In the genomic region with DNA sequence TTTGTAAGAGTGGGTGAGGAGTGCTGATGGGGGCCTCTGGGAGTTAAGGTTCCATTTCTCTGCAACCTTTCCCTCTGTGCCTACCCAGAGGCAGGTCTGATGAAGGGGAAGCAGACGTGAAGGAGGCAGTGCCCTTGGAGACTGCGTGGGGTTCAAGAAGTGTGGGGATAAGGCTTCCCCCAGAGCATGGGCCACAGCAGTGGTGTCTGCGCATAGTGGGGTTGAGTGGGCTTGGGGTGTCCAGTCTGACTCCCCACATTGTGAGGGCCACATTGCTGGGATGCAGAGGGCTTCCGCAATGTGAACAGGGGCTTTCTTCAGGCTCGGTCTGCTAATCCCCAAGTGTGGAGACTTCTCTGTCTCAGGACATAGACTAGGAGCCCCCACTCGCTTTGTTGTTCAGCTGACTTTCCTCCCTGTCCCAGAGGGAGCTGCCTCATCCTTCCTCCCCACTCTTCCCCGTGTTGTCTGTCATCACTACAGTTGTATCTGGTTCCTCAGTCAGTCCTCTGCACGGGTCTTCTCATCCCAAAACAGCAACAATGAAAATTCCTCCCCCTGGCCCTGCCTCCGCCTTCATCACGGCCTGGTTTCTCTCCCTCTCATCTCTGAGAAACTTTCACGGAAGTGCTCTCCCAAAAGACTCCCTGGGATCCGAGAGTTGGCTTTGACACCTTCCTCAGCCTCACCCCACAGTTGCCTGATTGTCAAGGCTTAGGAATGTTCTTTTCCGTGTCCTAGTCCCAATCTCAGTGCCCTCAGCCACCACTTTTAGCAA, we compare ENCODE assay signal across 16 cellular contexts. TPM values are rescaled to one million over a fixed set of nuclear protein-coding genes. Genes with fewer than 3 reads are reported as not detected.
DNase-seq lines count a peak whose midpoint lies in the region; ATAC-seq and TF ChIP-seq lines count a peak whose summit lies in the region.
"Had no signal": no experiment of that assay in that cellular context is flagged by ENCODE, and none has a peak within 500 bp of the region (broad histone marks: within the 10 kb centered on the region; RNA-seq: fewer than 3 reads in every experiment).

No MANE protein-coding gene starts in this region.

- no peak for DNase-seq in activated T-cell treated with anti-CD3 and anti-CD28 coated beads, Interleukin-2, amount 50 U/mL, for 4 hours
- DNase-seq in activated T-cell treated with anti-CD3 and anti-CD28 coated beads, Interleukin-2, amount 50 U/mL, for 48 hours, result no peak
- DNase-seq in WTC11 (ENCODE audit: low spot score), result no peak
- no peak for DNase-seq in memory B cell (ENCODE audit: low spot score in 2 of 2)
- DNase-seq in stomach, result peak; percentile 17
- DNase-seq in stimulated activated naive CD4-positive, alpha-beta T cell (lab: John Stamatoyannopoulos, UW), result no peak
- no peak for DNase-seq in activated CD4-positive, alpha-beta T cell treated with anti-CD3 and anti-CD28 coated beads, Interleukin-2, amount 50 U/mL, for 4 hours
- DNase-seq: activated naive CD4-positive, alpha-beta T cell treated with anti-CD3 and anti-CD28 coated beads, Interleukin-2, amount 50 U/mL, for 16 hours; EL; GM23248; kidney; NCI-H2029 had no signal

- no peak for TF ChIP-seq EP300 in stomach (IDR thresholded peaks at IDR 0.05)

- peaks cover 12% of the 10 kb centered on the region for H3K4me1 Mint-ChIP-seq in activated T-cell treated with anti-CD3 and anti-CD28 coated beads, Interleukin-2, amount 50 U/mL, for 4 hours (ENCODE audit: low read depth)
- peaks cover 30% of the 10 kb centered on the region for H3K4me1 Mint-ChIP-seq in WTC11
- peaks cover 13% of the 10 kb centered on the region for H3K4me1 Mint-ChIP-seq in memory B cell

- H3K4me3 ChIP-seq in stomach, result no peak overlapping the region
- H3K4me3 ChIP-seq: GM23248, right atrium auricular region had no signal

- H3K4me3 Mint-ChIP-seq in activated T-cell treated with anti-CD3 and anti-CD28 coated beads, Interleukin-2, amount 50 U/mL, for 4 hours, result peak overlapping the region; percentile 41
- H3K4me3 Mint-ChIP-seq in WTC11, result peak overlapping the region; percentile 41; the same call in 1 of the 2 replicates
- peak overlapping the region; percentile 11 for H3K4me3 Mint-ChIP-seq in memory B cell

- POLR2A ChIA-PET in WTC11 (lab: Charles Lee), result interaction anchor here (0.6 kb wide), 1 partner anchor 92 kb away, joined by 3 read pairs; no protein-coding TSS in a partner anchor

- H3K9me3 ChIP-seq in stomach, result no peaks in the 10 kb centered on the region
- H3K9me3 ChIP-seq: neutrophil, right atrium auricular region had no signal

- no peak for TF ChIP-seq CTCF in WTC11 (IDR thresholded peaks at IDR 0.05)
- TF ChIP-seq CTCF in stomach (IDR thresholded peaks at IDR 0.05), result no peak

- peaks cover 0 to 49% (median 17%) of the 10 kb centered on the region in 3 donors for H3K27me3 ChIP-seq in stomach
- H3K27me3 ChIP-seq: right atrium auricular region had no signal

- H3K27me3 Mint-ChIP-seq in activated T-cell treated with anti-CD3 and anti-CD28 coated beads, Interleukin-2, amount 50 U/mL, for 4 hours (ENCODE audit: low read depth), result peaks cover 40% of the 10 kb centered on the region
- H3K27me3 Mint-ChIP-seq in WTC11 (ENCODE audit: low read depth) (peaks cover 86% of the 10 kb centered on the region), memory B cell (peaks cover 41% of the 10 kb centered on the region)

- no peak overlapping the region for H3K27ac ChIP-seq in stomach
- H3K27ac ChIP-seq: GM23248, neutrophil, right atrium auricular region had no signal

- peaks cover 9 to 24% (median 19%) of the 10 kb centered on the region in 4 donors for H3K4me1 ChIP-seq in stomach

- no peak for TF ChIP-seq POLR2A in stomach (IDR thresholded peaks at IDR 0.05)

- no peaks in the 10 kb centered on the region for H3K36me3 ChIP-seq in stomach
- H3K36me3 ChIP-seq: neutrophil, right atrium auricular region had no signal

- intact Hi-C loops in stomach (cut with DNase I; ENCODE audit: low total_unique reads), result no loop called here

- H3K27ac Mint-ChIP-seq in WTC11, result no peak overlapping the region
- H3K27ac Mint-ChIP-seq in memory B cell, result no peak overlapping the region
- H3K27ac Mint-ChIP-seq: stimulated activated naive CD8-positive, alpha-beta T cell treated with anti-CD3 and anti-CD28 coated beads, Interleukin-15, amount 100 ng/mL, for 72 hours had no signal

- H3K9me3 Mint-ChIP-seq in activated T-cell treated with anti-CD3 and anti-CD28 coated beads, Interleukin-2, amount 50 U/mL, for 4 hours, result no peaks in the 10 kb centered on the region
- H3K9me3 Mint-ChIP-seq in WTC11 (no peaks in the 10 kb centered on the region), memory B cell (no peaks in the 10 kb centered on the region)
- H3K9me3 Mint-ChIP-seq: stimulated activated naive CD8-positive, alpha-beta T cell treated with anti-CD3 and anti-CD28 coated beads, Interleukin-15, amount 100 ng/mL, for 72 hours had no signal

- ATAC-seq in activated T-cell treated with anti-CD3 and anti-CD28 coated beads, Interleukin-2, amount 50 U/mL, for 4 hours, result no peak
- ATAC-seq in WTC11, result no peak
- no peak for ATAC-seq in memory B cell (ENCODE audit: low read depth)
- ATAC-seq in GM21367 (IDR thresholded peaks at IDR 0.05; ENCODE audit: unreplicated experiment), result no peak
- ATAC-seq: stimulated activated naive CD8-positive, alpha-beta T cell treated with anti-CD3 and anti-CD28 coated beads, Interleukin-15, amount 100 ng/mL, for 72 hours had no signal

- CTCF ChIA-PET in WTC11 (lab: Charles Lee), result no interaction called here

- WGBS in stomach, 5 donors, result 85 to 89% (median 87%) methylated on average over 13 of the region's 13 CpGs

- peaks cover 2% of the 10 kb centered on the region for H3K36me3 Mint-ChIP-seq in activated T-cell treated with anti-CD3 and anti-CD28 coated beads, Interleukin-2, amount 50 U/mL, for 4 hours (ENCODE audit: insufficient read depth)
- H3K36me3 Mint-ChIP-seq in WTC11 (peaks cover 5% of the 10 kb centered on the region), memory B cell (no peaks in the 10 kb centered on the region)

TF ChIP-seq in WTC11, 78 proteins besides CTCF, POLR2A, EP300 and RAD21 (continues in another document):
- no peak for TF ChIP-seq NR2C2 (CRISPR knock-in tag; IDR thresholded peaks at IDR 0.05)
- no peak for TF ChIP-seq GRHL2 (CRISPR knock-in tag; IDR thresholded peaks at IDR 0.05; ENCODE audit: insufficient replicate concordance, severe bottlenecking)
- no peak for TF ChIP-seq JAZF1 (CRISPR knock-in tag; IDR thresholded peaks at IDR 0.05)
- TF ChIP-seq, protein P1, sequence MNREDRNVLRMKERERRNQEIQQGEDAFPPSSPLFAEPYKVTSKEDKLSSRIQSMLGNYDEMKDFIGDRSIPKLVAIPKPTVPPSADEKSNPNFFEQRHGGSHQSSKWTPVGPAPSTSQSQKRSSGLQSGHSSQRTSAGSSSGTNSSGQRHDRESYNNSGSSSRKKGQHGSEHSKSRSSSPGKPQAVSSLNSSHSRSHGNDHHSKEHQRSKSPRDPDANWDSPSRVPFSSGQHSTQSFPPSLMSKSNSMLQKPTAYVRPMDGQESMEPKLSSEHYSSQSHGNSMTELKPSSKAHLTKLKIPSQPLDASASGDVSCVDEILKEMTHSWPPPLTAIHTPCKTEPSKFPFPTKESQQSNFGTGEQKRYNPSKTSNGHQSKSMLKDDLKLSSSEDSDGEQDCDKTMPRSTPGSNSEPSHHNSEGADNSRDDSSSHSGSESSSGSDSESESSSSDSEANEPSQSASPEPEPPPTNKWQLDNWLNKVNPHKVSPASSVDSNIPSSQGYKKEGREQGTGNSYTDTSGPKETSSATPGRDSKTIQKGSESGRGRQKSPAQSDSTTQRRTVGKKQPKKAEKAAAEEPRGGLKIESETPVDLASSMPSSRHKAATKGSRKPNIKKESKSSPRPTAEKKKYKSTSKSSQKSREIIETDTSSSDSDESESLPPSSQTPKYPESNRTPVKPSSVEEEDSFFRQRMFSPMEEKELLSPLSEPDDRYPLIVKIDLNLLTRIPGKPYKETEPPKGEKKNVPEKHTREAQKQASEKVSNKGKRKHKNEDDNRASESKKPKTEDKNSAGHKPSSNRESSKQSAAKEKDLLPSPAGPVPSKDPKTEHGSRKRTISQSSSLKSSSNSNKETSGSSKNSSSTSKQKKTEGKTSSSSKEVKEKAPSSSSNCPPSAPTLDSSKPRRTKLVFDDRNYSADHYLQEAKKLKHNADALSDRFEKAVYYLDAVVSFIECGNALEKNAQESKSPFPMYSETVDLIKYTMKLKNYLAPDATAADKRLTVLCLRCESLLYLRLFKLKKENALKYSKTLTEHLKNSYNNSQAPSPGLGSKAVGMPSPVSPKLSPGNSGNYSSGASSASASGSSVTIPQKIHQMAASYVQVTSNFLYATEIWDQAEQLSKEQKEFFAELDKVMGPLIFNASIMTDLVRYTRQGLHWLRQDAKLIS (CRISPR knock-in tag; IDR thresholded peaks at IDR 0.05; ENCODE audit: borderline replicate concordance), result no peak

RNA-seq across cellular contexts. Expression of a gene that starts 2.8 kb away (rescaled TPM):
- total RNA-seq in activated T-cell treated with anti-CD3 and anti-CD28 coated beads, Interleukin-2, amount 50 U/mL, for 4 hours, result 1 to 10 TPM in 1 of 3 donors, under 1 TPM in 2; 0.33 to 1.1 (median 0.76) TPM
- total RNA-seq in WTC11 (2021), result 2.7 to 5.0 TPM (median 3.2 TPM) in 3 replicates
- 10 to 100 TPM in 2 of 5 donors, 1 to 10 TPM in 3; 7.0 to 69.2 (median 8.5) TPM for total RNA-seq in stomach
- polyA plus RNA-seq in stomach, result 10 to 100 TPM; 10.2 to 16.8 (median 15.0) TPM
- total RNA-seq: GM23248 had no signal

RNA-seq across cellular contexts. Expression of a gene that starts 31.4 kb away (rescaled TPM):
- total RNA-seq in activated T-cell treated with anti-CD3 and anti-CD28 coated beads, Interleukin-2, amount 50 U/mL, for 4 hours, result 100 to 1,000 TPM; 150 to 160 (median 158) TPM
- total RNA-seq in WTC11 (2021), result 101 to 136 TPM (median 107 TPM) in 3 replicates
- 100 to 1,000 TPM in 2 of 5 donors, 10 to 100 TPM in 2, 1 to 10 TPM in 1; 1.8 to 134 (median 79.9) TPM for total RNA-seq in stomach
- polyA plus RNA-seq in stomach, result 10 to 100 TPM; 65.2 to 84.6 (median 82.2) TPM

RNA-seq across cellular contexts. Expression of a gene that starts 43.0 kb away (rescaled TPM):
- 1,000 to 10,000 TPM; 1,094 to 1,238 (median 1,145) TPM for total RNA-seq in activated T-cell treated with anti-CD3 and anti-CD28 coated beads, Interleukin-2, amount 50 U/mL, for 4 hours
- 484 to 634 TPM (median 500 TPM) in 3 replicates for total RNA-seq in WTC11 (2021)
- total RNA-seq in stomach, result 100 to 1,000 TPM in 3 of 5 donors, 10 to 100 TPM in 2; 42.4 to 153 (median 103) TPM
- 100 to 1,000 TPM in 1 of 3 donors, 10 to 100 TPM in 2; 84.1 to 157 (median 87.8) TPM for polyA plus RNA-seq in stomach
